In genomic region chr5:16606628-16607027, GRCh38 we compare ENCODE assay signal across 18 cellular contexts. TPM values are rescaled to one million over a fixed set of nuclear protein-coding genes. Genes with fewer than 3 reads are reported as not detected.
DNase-seq lines count a peak whose midpoint lies in the region; ATAC-seq and TF ChIP-seq lines count a peak whose summit lies in the region.
"Had no signal": no experiment of that assay in that cellular context is flagged by ENCODE, and none has a peak within 500 bp of the region (broad histone marks: within the 10 kb centered on the region; RNA-seq: fewer than 3 reads in every experiment).

No MANE protein-coding gene starts in this region.

- no peak for TF ChIP-seq CTCF in CD4-positive, alpha-beta T cell (IDR thresholded peaks at IDR 0.05)
- no peak for TF ChIP-seq CTCF in right lobe of liver (IDR thresholded peaks at IDR 0.05)

- no peaks in the 10 kb centered on the region for H3K4me1 ChIP-seq in right lobe of liver

- peaks cover 30% of the 10 kb centered on the region for H3K36me3 Mint-ChIP-seq in activated CD8-positive, alpha-beta memory T cell treated with anti-CD3 and anti-CD28 coated beads, Interleukin-2, amount 10 ng/mL, durations not matched to agents 7 days and 5 days
- peaks cover 83% of the 10 kb centered on the region for H3K36me3 Mint-ChIP-seq in CD4-positive, alpha-beta T cell (ENCODE audit: low read depth)
- peaks cover 1% of the 10 kb centered on the region for H3K36me3 Mint-ChIP-seq in effector memory CD8-positive, alpha-beta T cell (ENCODE audit: insufficient read depth)

- TF ChIP-seq POLR2A in right lobe of liver (IDR thresholded peaks at IDR 0.05), result no peak

- no peak overlapping the region for H3K4me3 Mint-ChIP-seq in activated CD8-positive, alpha-beta memory T cell treated with anti-CD3 and anti-CD28 coated beads, Interleukin-2, amount 10 ng/mL, durations not matched to agents 7 days and 5 days
- H3K4me3 Mint-ChIP-seq in CD4-positive, alpha-beta T cell, result no peak overlapping the region
- no peak overlapping the region for H3K4me3 Mint-ChIP-seq in effector memory CD8-positive, alpha-beta T cell
- H3K4me3 Mint-ChIP-seq: B cell, IgD-negative memory B cell had no signal

- intact Hi-C loops in CD4-positive, alpha-beta T cell (cut with DNase I, micrococcal nuclease), result no loop called here
- intact Hi-C loops in right lobe of liver (cut with DNase I), result no loop called here

- peak; percentile 32 for DNase-seq in activated CD8-positive, alpha-beta memory T cell treated with anti-CD3 and anti-CD28 coated beads, Interleukin-2, amount 50 U/mL, for 48 hours
- DNase-seq in activated CD8-positive, alpha-beta memory T cell treated with anti-CD3 and anti-CD28 coated beads, Interleukin-2, amount 10 ng/mL, durations not matched to agents 7 days and 5 days, result no peak
- no peak for DNase-seq in CD4-positive, alpha-beta T cell
- no peak for DNase-seq in effector memory CD8-positive, alpha-beta T cell
- DNase-seq in substantia nigra (lab: John Stamatoyannopoulos, UW) (no peak), activated gamma-delta T cell (lab: John Stamatoyannopoulos, UW) (no peak), right lobe of liver (no peak)
- DNase-seq: 8988T, Calu3, DMS79 treated with DMSO at 0.1 percent for 48 hours, GF-D8, GOT3, H7 had no signal

- no peaks in the 10 kb centered on the region for H3K9me3 ChIP-seq in CD4-positive, alpha-beta T cell (ENCODE audit: control insufficient read depth, low read length)
- no peaks in the 10 kb centered on the region for H3K9me3 ChIP-seq in right lobe of liver

- CTCF ChIA-PET in activated CD8-positive, alpha-beta memory T cell treated with anti-CD3 and anti-CD28 coated beads, Interleukin-2, amount 10 ng/mL, durations not matched to agents 7 days and 5 days (lab: Charles Lee), result no interaction called here
- CTCF ChIA-PET in CD4-positive, alpha-beta T cell (lab: Charles Lee), result no interaction called here

- H3K27me3 Mint-ChIP-seq in activated CD8-positive, alpha-beta memory T cell treated with anti-CD3 and anti-CD28 coated beads, Interleukin-2, amount 10 ng/mL, durations not matched to agents 7 days and 5 days, result no peaks in the 10 kb centered on the region
- H3K27me3 Mint-ChIP-seq in CD4-positive, alpha-beta T cell, result no peaks in the 10 kb centered on the region
- H3K27me3 Mint-ChIP-seq in effector memory CD8-positive, alpha-beta T cell, result no peaks in the 10 kb centered on the region
- H3K27me3 Mint-ChIP-seq: IgD-negative memory B cell had no signal

- peaks cover 14% of the 10 kb centered on the region for H3K4me1 Mint-ChIP-seq in activated CD8-positive, alpha-beta memory T cell treated with anti-CD3 and anti-CD28 coated beads, Interleukin-2, amount 10 ng/mL, durations not matched to agents 7 days and 5 days
- H3K4me1 Mint-ChIP-seq in CD4-positive, alpha-beta T cell (ENCODE audit: low read depth), result peaks cover 86% of the 10 kb centered on the region
- peaks cover 6 to 19% of the 10 kb centered on the region in 2 donors for H3K4me1 Mint-ChIP-seq in effector memory CD8-positive, alpha-beta T cell (ENCODE audit: low read depth in 2 of 2)

- no peak overlapping the region for H3K27ac ChIP-seq in CD4-positive, alpha-beta T cell (ENCODE audit: low read depth, low read length)
- peak overlapping the region; percentile 24 for H3K27ac ChIP-seq in substantia nigra (ENCODE audit: low read depth, low read length, poor library complexity, severe bottlenecking)
- H3K27ac ChIP-seq in right lobe of liver, result no peak overlapping the region
- H3K27ac ChIP-seq: BLaER1 treated with 17β-estradiol and CSF1 and Interleukin-3, amounts not matched to agents 10 nM and 100 nM had no signal

- POLR2A ChIA-PET in CD4-positive, alpha-beta T cell (lab: Charles Lee), result interaction anchor here (1.0 to 3.2 kb wide), 2 partner anchors 11 kb away, joined by 3 to 15 read pairs; partner anchors contain the start of gene RETREG1

- 86% methylated on average over 1 of the region's 1 CpG for WGBS in right lobe of liver (ENCODE audit: insufficient coverage, low coverage, low lambda C conversion rate, missing lambda C conversion rate)

- no peak overlapping the region for H3K27ac Mint-ChIP-seq in activated CD8-positive, alpha-beta memory T cell treated with anti-CD3 and anti-CD28 coated beads, Interleukin-2, amount 10 ng/mL, durations not matched to agents 7 days and 5 days
- H3K27ac Mint-ChIP-seq in CD4-positive, alpha-beta T cell, result peak overlapping the region; percentile 50
- H3K27ac Mint-ChIP-seq in effector memory CD8-positive, alpha-beta T cell, result peak overlapping the region; percentile 4 to 28
- H3K27ac Mint-ChIP-seq: B cell, IgD-negative memory B cell had no signal

- no peaks in the 10 kb centered on the region for H3K36me3 ChIP-seq in right lobe of liver

- no peaks in the 10 kb centered on the region for H3K27me3 ChIP-seq in CD4-positive, alpha-beta T cell (ENCODE audit: control insufficient read depth, insufficient read depth, low read length)
- no peaks in the 10 kb centered on the region for H3K27me3 ChIP-seq in right lobe of liver
- H3K27me3 ChIP-seq: BLaER1 treated with 17β-estradiol and CSF1 and Interleukin-3, amounts not matched to agents 10 nM and 100 nM had no signal

- ATAC-seq in activated CD8-positive, alpha-beta memory T cell treated with anti-CD3 and anti-CD28 coated beads, Interleukin-2, amount 10 ng/mL, durations not matched to agents 7 days and 5 days, result no peak
- ATAC-seq in CD4-positive, alpha-beta T cell (ENCODE audit: poor library complexity), result no peak
- ATAC-seq in effector memory CD8-positive, alpha-beta T cell (replicated peaks), result no peak
- ATAC-seq in right lobe of liver, result no peak
- ATAC-seq: HCT116, HepG2 had no signal

- H3K4me3 ChIP-seq in right lobe of liver, result no peak overlapping the region
- H3K4me3 ChIP-seq: BLaER1 treated with 17β-estradiol and CSF1 and Interleukin-3, amounts not matched to agents 10 nM and 100 nM had no signal

- no peaks in the 10 kb centered on the region for H3K9me3 Mint-ChIP-seq in activated CD8-positive, alpha-beta memory T cell treated with anti-CD3 and anti-CD28 coated beads, Interleukin-2, amount 10 ng/mL, durations not matched to agents 7 days and 5 days (ENCODE audit: low read depth)
- H3K9me3 Mint-ChIP-seq in CD4-positive, alpha-beta T cell, result no peaks in the 10 kb centered on the region
- H3K9me3 Mint-ChIP-seq in effector memory CD8-positive, alpha-beta T cell, result no peaks in the 10 kb centered on the region

RNA-seq across cellular contexts. Expression of gene RETREG1, which starts 10.2 kb away (rescaled TPM):
- 10 to 100 TPM; 18.1 to 30.3 TPM for total RNA-seq in activated CD8-positive, alpha-beta memory T cell treated with anti-CD3 and anti-CD28 coated beads, Interleukin-2, amount 10 ng/mL, durations not matched to agents 7 days and 5 days
- total RNA-seq in CD4-positive, alpha-beta T cell, result 10 to 100 TPM; 68.9 to 69.7 TPM
- total RNA-seq in right lobe of liver, result 10 to 100 TPM; 17.2 to 70.8 (median 30.2) TPM
- total RNA-seq: HepG2 had no signal
